In genomic region chr19:19201697-19202630, GRCh38 we compare ENCODE assay signal across 1 cellular context.
TF ChIP-seq lines count a peak whose summit lies in the region.

No MANE protein-coding gene starts in this region.

TF ChIP-seq in K562, 482 proteins besides CTCF, POLR2A, EP300 and RAD21 (continued from another document):
- TF ChIP-seq ZNF655 (CRISPR knock-in tag; IDR thresholded peaks at IDR 0.05) (no peak), RBM25 (IDR thresholded peaks at IDR 0.05; ENCODE audit: low read depth, low read length, severe bottlenecking) (peak; percentile 52), YY1 (IDR thresholded peaks at IDR 0.05; ENCODE audit: borderline replicate concordance in 1 of 3, control insufficient read depth in 1 of 3, extremely low read depth in 1 of 3, insufficient read depth in 3 of 3, insufficient read length in 1 of 3, insufficient replicate concordance in 2 of 3, low read depth in 1 of 3, low read length in 2 of 3) (no peak), ZKSCAN3 (CRISPR knock-in tag; IDR thresholded peaks at IDR 0.05) (no peak), MYNN (IDR thresholded peaks at IDR 0.05) (0 out of 2 replicates have a peak, but pooled peaks have one; percentile 1), MYNN (CRISPR knock-in tag; IDR thresholded peaks at IDR 0.05) (no peak), TCFL5 (CRISPR knock-in tag; conservative IDR thresholded peaks at IDR 0.05) (no peak), VEZF1 (CRISPR knock-in tag; IDR thresholded peaks at IDR 0.05) (no peak), FOS (IDR thresholded peaks at IDR 0.05; ENCODE audit: extremely low read depth, insufficient read length) (no peak), ZNF785 (CRISPR knock-in tag; IDR thresholded peaks at IDR 0.05) (no peak)
TF ChIP-seq in K562: peak in this region for 8.
